Comparison of ENCODE assay signal across 11 cellular contexts in genomic region chr17:81958633-81959342, GRCh38. TPM values are rescaled to one million over a fixed set of nuclear protein-coding genes. Genes with fewer than 3 reads are reported as not detected.
DNase-seq lines count a peak whose midpoint lies in the region; ATAC-seq and TF ChIP-seq lines count a peak whose summit lies in the region.
"Had no signal": no experiment of that assay in that cellular context is flagged by ENCODE, and none has a peak within 500 bp of the region (broad histone marks: within the 10 kb centered on the region; RNA-seq: fewer than 3 reads in every experiment).

No MANE protein-coding gene starts in this region.

- no peaks in the 10 kb centered on the region for H3K9me3 ChIP-seq in CD4-positive, CD25-positive, alpha-beta regulatory T cell (ENCODE audit: control insufficient read depth in 2 of 2, low read length in 2 of 2)
- no peaks in the 10 kb centered on the region for H3K9me3 ChIP-seq in HEK293 (ENCODE audit: control insufficient read depth, insufficient read depth, low read depth, low read length)
- H3K9me3 ChIP-seq: suprapubic skin had no signal

- no peak overlapping the region for H3K4me3 ChIP-seq in CD4-positive, CD25-positive, alpha-beta regulatory T cell (ENCODE audit: low read depth, low read length)
- no peak overlapping the region for H3K4me3 ChIP-seq in HEK293 (ENCODE audit: low read depth, low read length)

- no peaks in the 10 kb centered on the region for H3K36me3 ChIP-seq in CD4-positive, CD25-positive, alpha-beta regulatory T cell (ENCODE audit: control insufficient read depth, insufficient read depth, low read length)
- no peaks in the 10 kb centered on the region for H3K36me3 ChIP-seq in HEK293 (ENCODE audit: control insufficient read depth in 2 of 2, insufficient read depth in 1 of 2, low read length in 2 of 2)
- H3K36me3 ChIP-seq: suprapubic skin had no signal

- no peak for DNase-seq in CD4-positive, CD25-positive, alpha-beta regulatory T cell
- no peak for DNase-seq in naive B cell
- DNase-seq in AG08396 (ENCODE audit: low spot score): no peak
- DNase-seq in KBM-7: no peak
- DNase-seq: NCI-H2107 had no signal

- peaks cover 5% of the 10 kb centered on the region for H3K27me3 ChIP-seq in CD4-positive, CD25-positive, alpha-beta regulatory T cell (ENCODE audit: control insufficient read depth, insufficient read depth, low read length)

- H3K9me3 Mint-ChIP-seq in CD4-positive, CD25-positive, alpha-beta regulatory T cell: peaks cover 0 to 1% (median 0%) of the 10 kb centered on the region in 7 donors
- no peaks in the 10 kb centered on the region for H3K9me3 Mint-ChIP-seq in activated naive CD8-positive, alpha-beta T cell (ENCODE audit: low read depth)
- H3K9me3 Mint-ChIP-seq in naive B cell: no peaks in the 10 kb centered on the region

- in situ Hi-C loops in KBM-7 (cut with MboI; ENCODE audit: low pct_unique_long_range_greater_than_20kb, low sequenced_read_pairs): no loop called here

- peak overlapping the region in 2 of 3 donors; percentile 49 to 71 for H3K27ac Mint-ChIP-seq in CD4-positive, CD25-positive, alpha-beta regulatory T cell
- H3K27ac Mint-ChIP-seq in activated naive CD8-positive, alpha-beta T cell: no peak overlapping the region
- H3K27ac Mint-ChIP-seq in naive B cell: peak overlapping the region in 1 of 6 donors; percentile 92

- H3K4me1 ChIP-seq in CD4-positive, CD25-positive, alpha-beta regulatory T cell (ENCODE audit: control insufficient read depth, insufficient read depth, low read length, poor library complexity, severe bottlenecking): peaks cover 22% of the 10 kb centered on the region
- peaks cover 4% of the 10 kb centered on the region; the same call in 1 of the 2 replicates for H3K4me1 ChIP-seq in HEK293 (ENCODE audit: control insufficient read depth, insufficient read depth, low read length)

- H3K36me3 Mint-ChIP-seq in CD4-positive, CD25-positive, alpha-beta regulatory T cell: no peaks in the 10 kb centered on the region
- no peaks in the 10 kb centered on the region for H3K36me3 Mint-ChIP-seq in activated naive CD8-positive, alpha-beta T cell
- no peaks in the 10 kb centered on the region for H3K36me3 Mint-ChIP-seq in naive B cell

- no peak for TF ChIP-seq CTCF in HEK293 (tag by site-specific recombination; IDR thresholded peaks at IDR 0.05)

- peak overlapping the region in 3 of 4 donors; percentile 52 to 76 (median 70) for H3K4me3 Mint-ChIP-seq in CD4-positive, CD25-positive, alpha-beta regulatory T cell
- peak overlapping the region; percentile 70 for H3K4me3 Mint-ChIP-seq in activated naive CD8-positive, alpha-beta T cell
- peak overlapping the region; percentile 15 to 88 (median 72) for H3K4me3 Mint-ChIP-seq in naive B cell

- ATAC-seq in CD4-positive, CD25-positive, alpha-beta regulatory T cell (ENCODE audit: low read depth in 2 of 2): no peak
- no peak for ATAC-seq in naive B cell (ENCODE audit: low read depth in 2 of 2)
- no peak for ATAC-seq in GM18519 (IDR thresholded peaks at IDR 0.05; ENCODE audit: low FRiP score, unreplicated experiment)
- no peak for ATAC-seq in GM18498 (IDR thresholded peaks at IDR 0.05; ENCODE audit: unreplicated experiment)

- H3K4me1 Mint-ChIP-seq in CD4-positive, CD25-positive, alpha-beta regulatory T cell: peaks cover 0 to 13% (median 0%) of the 10 kb centered on the region in 4 donors
- peaks cover 5% of the 10 kb centered on the region for H3K4me1 Mint-ChIP-seq in activated naive CD8-positive, alpha-beta T cell (ENCODE audit: low read depth)
- H3K4me1 Mint-ChIP-seq in naive B cell: peaks cover 0 to 8% (median 5%) of the 10 kb centered on the region in 3 donors

- H3K27me3 Mint-ChIP-seq in CD4-positive, CD25-positive, alpha-beta regulatory T cell: peaks cover 18% of the 10 kb centered on the region
- H3K27me3 Mint-ChIP-seq in activated naive CD8-positive, alpha-beta T cell: peaks cover 4% of the 10 kb centered on the region
- H3K27me3 Mint-ChIP-seq in naive B cell: peaks cover 18 to 51% (median 23%) of the 10 kb centered on the region in 3 donors

- H3K27ac ChIP-seq in CD4-positive, CD25-positive, alpha-beta regulatory T cell (ENCODE audit: insufficient read depth, low read length, poor library complexity, severe bottlenecking): no peak overlapping the region
- H3K27ac ChIP-seq in HEK293 (ENCODE audit: extremely low read depth, low read depth, low read length): no peak overlapping the region
- H3K27ac ChIP-seq: suprapubic skin had no signal

- POLR2A ChIA-PET in HEK293 (lab: Yijun Ruan, JAX): interaction anchor here (0.7 to 2.3 kb wide), 12 partner anchors 19 to 148 kb away, joined by 3 to 16 read pairs (median 4); partner anchors contain the start of genes ASPSCR1, CENPX, DCXR and FASN

- CTCF ChIA-PET in HEK293 (lab: Yijun Ruan, JAX): interaction anchor here (0.6 to 3.0 kb wide), 47 partner anchors 8 to 1208 kb away, joined by 3 to 105 read pairs (median 4); partner anchors contain the start of genes ASPSCR1, CENPX, DCXR and LRRC45

TF ChIP-seq in HEK293, 187 proteins besides CTCF, POLR2A, EP300 and RAD21 (continues in another document):
- TF ChIP-seq GLIS2 (tag by site-specific recombination; IDR thresholded peaks at IDR 0.05) (peak; percentile 56), BCL11B (tag by site-specific recombination; IDR thresholded peaks at IDR 0.05; ENCODE audit: low read depth) (no peak), ZNF664 (tag by site-specific recombination; IDR thresholded peaks at IDR 0.05) (no peak), ZNF335 (tag by site-specific recombination; conservative IDR thresholded peaks at IDR 0.05) (peak; percentile 61), ZNF600 (tag by site-specific recombination; IDR thresholded peaks at IDR 0.05) (no peak), ZNF132 (tag by site-specific recombination; IDR thresholded peaks at IDR 0.05; ENCODE audit: borderline replicate concordance) (no peak), ZNF707 (tag by site-specific recombination; IDR thresholded peaks at IDR 0.05) (no peak), ZIC2 (tag by site-specific recombination; IDR thresholded peaks at IDR 0.05) (peak; percentile 75), ZNF138 (tag by site-specific recombination; IDR thresholded peaks at IDR 0.05; ENCODE audit: borderline replicate concordance) (no peak), ZNF549 (tag by site-specific recombination; IDR thresholded peaks at IDR 0.05) (no peak), GLIS1 (tag by site-specific recombination; IDR thresholded peaks at IDR 0.05) (peak; percentile 93), BCL11A (tag by site-specific recombination; IDR thresholded peaks at IDR 0.05; ENCODE audit: low read depth) (no peak), SETDB1 (IDR thresholded peaks at IDR 0.05; ENCODE audit: insufficient read length, low read length) (no peak), ZNF148 (tag by site-specific recombination; IDR thresholded peaks at IDR 0.05; ENCODE audit: borderline replicate concordance) (no peak), SP7 (tag by site-specific recombination; IDR thresholded peaks at IDR 0.05) (no peak), ZNF629 (tag by site-specific recombination; IDR thresholded peaks at IDR 0.05) (no peak), MYNN (tag by site-specific recombination; IDR thresholded peaks at IDR 0.05; ENCODE audit: borderline replicate concordance) (no peak), ZNF488 (tag by site-specific recombination; IDR thresholded peaks at IDR 0.05) (no peak), ZNF843 (tag by site-specific recombination; IDR thresholded peaks at IDR 0.05) (no peak), ZNF521 (tag by site-specific recombination; IDR thresholded peaks at IDR 0.05) (no peak)

RNA-seq across cellular contexts. Expression of gene NOTUM, which starts 2.2 kb away (rescaled TPM):
- total RNA-seq in CD4-positive, CD25-positive, alpha-beta regulatory T cell: not detected
- polyA plus RNA-seq in CD4-positive, CD25-positive, alpha-beta regulatory T cell: under 1 TPM in 2 of 4 donors, not detected in 2; 0.09 to 0.17 TPM
- polyA plus RNA-seq in naive B cell (ENCODE audit: low read depth in 6 of 6): not detected
- total RNA-seq: endothelial cell of umbilical vein had no signal
- polyA plus RNA-seq: endothelial cell of umbilical vein had no signal

RNA-seq across cellular contexts. Expression of gene MYADML2, which starts 11.8 kb away (rescaled TPM):
- not detected for total RNA-seq in CD4-positive, CD25-positive, alpha-beta regulatory T cell
- polyA plus RNA-seq in CD4-positive, CD25-positive, alpha-beta regulatory T cell: not detected
- not detected for polyA plus RNA-seq in naive B cell (ENCODE audit: low read depth in 6 of 6)
- total RNA-seq: endothelial cell of umbilical vein, suprapubic skin had no signal
- polyA plus RNA-seq: endothelial cell of umbilical vein had no signal

RNA-seq across cellular contexts. Expression of gene ASPSCR1, which starts 18.6 kb away (rescaled TPM):
- 41.4 TPM for total RNA-seq in CD4-positive, CD25-positive, alpha-beta regulatory T cell
- polyA plus RNA-seq in CD4-positive, CD25-positive, alpha-beta regulatory T cell: 10 to 100 TPM; 25.2 to 29.4 (median 28.2) TPM
- 10 to 100 TPM; 20.2 to 31.0 (median 25.0) TPM for polyA plus RNA-seq in naive B cell (ENCODE audit: low read depth in 6 of 6)

RNA-seq across cellular contexts. Expression of gene PYCR1, which starts 21.7 kb away (rescaled TPM):
- total RNA-seq in CD4-positive, CD25-positive, alpha-beta regulatory T cell: 1.1 TPM
- 1 to 10 TPM in 2 of 4 donors, under 1 TPM in 2; 0.54 to 2.2 (median 1.1) TPM for polyA plus RNA-seq in CD4-positive, CD25-positive, alpha-beta regulatory T cell
- 1 to 10 TPM; 1.6 to 4.5 (median 2.2) TPM for polyA plus RNA-seq in naive B cell (ENCODE audit: low read depth in 6 of 6)

RNA-seq across cellular contexts. Expression of gene MAFG, which starts 31.3 kb away (rescaled TPM):
- 14.3 TPM for total RNA-seq in CD4-positive, CD25-positive, alpha-beta regulatory T cell
- polyA plus RNA-seq in CD4-positive, CD25-positive, alpha-beta regulatory T cell: 1 to 10 TPM; 2.2 to 3.0 (median 2.6) TPM
- 1 to 10 TPM; 3.4 to 6.7 (median 4.7) TPM for polyA plus RNA-seq in naive B cell (ENCODE audit: low read depth in 6 of 6)
